ENCODE assay signal across 9 cellular contexts in the genomic region with DNA sequence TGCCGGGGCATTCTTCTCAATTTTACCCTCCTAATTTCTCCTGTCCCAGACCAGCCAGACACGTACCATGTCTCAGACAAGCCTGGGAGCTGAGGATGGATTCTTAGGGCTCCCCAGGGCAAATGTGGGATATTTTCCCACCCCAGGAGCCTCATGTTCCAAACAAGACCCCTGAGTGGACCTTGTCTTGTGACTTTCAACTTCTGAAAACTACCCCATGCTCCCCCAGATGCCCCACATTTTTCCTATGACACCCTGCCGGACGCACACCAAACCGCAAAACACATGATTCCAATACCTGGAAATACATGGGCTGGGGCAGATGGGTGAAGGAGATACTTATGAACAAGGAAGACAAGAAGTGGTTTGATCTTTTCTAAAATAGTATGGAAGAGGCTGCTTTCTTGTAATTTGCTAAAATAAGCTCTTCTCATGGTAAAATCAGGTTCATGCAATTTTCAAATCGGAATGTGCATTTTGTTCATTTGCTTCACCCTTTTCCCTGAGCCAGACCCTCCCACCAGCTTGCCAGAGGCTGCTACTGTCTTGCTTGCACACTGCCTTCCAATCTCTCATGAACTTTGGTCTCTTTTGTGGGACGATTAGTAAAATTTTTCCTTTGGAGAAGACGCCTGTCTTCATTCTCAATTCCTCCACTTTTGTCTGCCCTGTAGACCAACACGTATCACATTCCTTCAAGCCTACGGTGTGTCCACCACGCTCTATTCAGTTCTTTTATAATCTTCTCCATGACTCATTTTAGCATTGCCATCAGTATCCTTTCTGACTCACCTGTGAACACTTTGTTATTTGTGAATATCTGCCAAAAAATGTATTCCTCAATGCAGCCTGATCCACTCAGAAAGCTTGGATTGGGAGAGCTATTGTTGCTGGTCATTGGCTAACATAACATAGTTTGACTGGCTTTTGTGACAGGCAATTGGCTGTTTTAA. TPM values are rescaled to one million over a fixed set of nuclear protein-coding genes. Genes with fewer than 3 reads are reported as not detected.
DNase-seq lines count a peak whose midpoint lies in the region; ATAC-seq and TF ChIP-seq lines count a peak whose summit lies in the region.
"Had no signal": no experiment of that assay in that cellular context is flagged by ENCODE, and none has a peak within 500 bp of the region (broad histone marks: within the 10 kb centered on the region; RNA-seq: fewer than 3 reads in every experiment).

No MANE protein-coding gene starts in this region.

- DNase-seq in HCT116 (ENCODE audit: low read depth, low spot score), result peak; percentile 26
- no peak for DNase-seq in activated T-cell treated with anti-CD3 and anti-CD28 coated beads, Interleukin-2, amount 50 U/mL, for 4 hours
- no peak for DNase-seq in left ventricle myocardium inferior
- no peak for DNase-seq in SKM-1 treated with dmso at 0.1 percent for 144 hours (lab: John Stamatoyannopoulos, UW; ENCODE audit: unreplicated experiment)
- no peak for DNase-seq in activated effector memory CD4-positive, alpha-beta T cell treated with Interleukin-2 at 50 U/mL for 16 hours
- DNase-seq in GM19238 (ENCODE audit: insufficient read length, low spot score), result no peak
- no peak for DNase-seq in amniotic stem cell (lab: John Stamatoyannopoulos, UW)
- DNase-seq: NCI-H2029 treated with DMSO at 0.1 percent for 48 hours had no signal

- H3K4me3 ChIP-seq in HCT116 (replicated peaks in 1 of 2; ENCODE audit: low read depth in 1 of 2, low read length in 2 of 2) (no peak overlapping the region), left ventricle myocardium inferior (peak overlapping the region; percentile 70)

- CTCF ChIA-PET in HCT116 (lab: Charles Lee), result interaction anchor here (1.0 to 1.4 kb wide), 4 partner anchors 15 to 271 kb away, joined by 3 to 5 read pairs (median 3); no protein-coding TSS in a partner anchor

- H3K27me3 ChIP-seq in HCT116 (ENCODE audit: insufficient read depth, low read length) (peaks cover 68% of the 10 kb centered on the region), left ventricle myocardium inferior (ENCODE audit: low read depth) (no peaks in the 10 kb centered on the region)

- H3K36me3 ChIP-seq in HCT116 (ENCODE audit: control insufficient read depth in 1 of 2, insufficient read depth in 2 of 2, low read length in 2 of 2) (no peaks in the 10 kb centered on the region), left ventricle myocardium inferior (peaks cover 28% of the 10 kb centered on the region)

- H3K27me3 Mint-ChIP-seq in activated T-cell treated with anti-CD3 and anti-CD28 coated beads, Interleukin-2, amount 50 U/mL, for 4 hours (ENCODE audit: low read depth), result no peaks in the 10 kb centered on the region
- H3K27me3 Mint-ChIP-seq in stimulated activated naive CD8-positive, alpha-beta T cell treated with anti-CD3 and anti-CD28 coated beads, Interleukin-15, Interleukin-2, amounts not matched to agents 100 ng/mL and 50 ng/mL, for 24 hours, result no peaks in the 10 kb centered on the region

- H3K9me3 Mint-ChIP-seq in activated T-cell treated with anti-CD3 and anti-CD28 coated beads, Interleukin-2, amount 50 U/mL, for 4 hours, result peaks cover 3% of the 10 kb centered on the region
- H3K9me3 Mint-ChIP-seq in stimulated activated naive CD8-positive, alpha-beta T cell treated with anti-CD3 and anti-CD28 coated beads, Interleukin-15, Interleukin-2, amounts not matched to agents 100 ng/mL and 50 ng/mL, for 24 hours, result no peaks in the 10 kb centered on the region

- no peaks in the 10 kb centered on the region for H3K79me2 ChIP-seq in HCT116 (ENCODE audit: insufficient read depth, low read length)

- peaks cover 39% of the 10 kb centered on the region for H3K36me3 Mint-ChIP-seq in activated T-cell treated with anti-CD3 and anti-CD28 coated beads, Interleukin-2, amount 50 U/mL, for 4 hours (ENCODE audit: insufficient read depth)
- H3K36me3 Mint-ChIP-seq in stimulated activated naive CD8-positive, alpha-beta T cell treated with anti-CD3 and anti-CD28 coated beads, Interleukin-15, Interleukin-2, amounts not matched to agents 100 ng/mL and 50 ng/mL, for 24 hours (ENCODE audit: low read depth), result peaks cover 55% of the 10 kb centered on the region

- no peak for TF ChIP-seq POLR2A in HCT116 (IDR thresholded peaks at IDR 0.05; ENCODE audit: borderline replicate concordance, extremely low read depth, insufficient read depth, insufficient read length)

- no peak overlapping the region for H2AFZ ChIP-seq in HCT116 (ENCODE audit: low read depth, low read length, poor library complexity, severe bottlenecking)

- H3K9me3 ChIP-seq in HCT116 (ENCODE audit: control insufficient read depth in 1 of 2, insufficient read depth in 1 of 2, low read depth in 1 of 2, low read length in 2 of 2) (no peaks in the 10 kb centered on the region), left ventricle myocardium inferior (replicated peaks) (no peaks in the 10 kb centered on the region)

- TF ChIP-seq RAD21 in HCT116 (IDR thresholded peaks at IDR 0.05; ENCODE audit: low read depth), result no peak

- ATAC-seq in HCT116, result peak; percentile 77
- ATAC-seq in activated T-cell treated with anti-CD3 and anti-CD28 coated beads, Interleukin-2, amount 50 U/mL, for 4 hours, result peak; percentile 39 to 44

- H4K20me1 ChIP-seq in HCT116 (ENCODE audit: insufficient read depth), result no peaks in the 10 kb centered on the region

- POLR2A ChIA-PET in HCT116 (lab: Charles Lee), result no interaction called here

- no peaks in the 10 kb centered on the region for H3K9me2 ChIP-seq in HCT116 (ENCODE audit: insufficient read depth)

- no peak overlapping the region for H3K9ac ChIP-seq in HCT116 (ENCODE audit: low read length)

- peak overlapping the region; percentile 96 for H3K27ac Mint-ChIP-seq in stimulated activated naive CD8-positive, alpha-beta T cell treated with anti-CD3 and anti-CD28 coated beads, Interleukin-15, Interleukin-2, amounts not matched to agents 100 ng/mL and 50 ng/mL, for 24 hours

- RAD21 ChIA-PET in HCT116 (lab: Charles Lee; ENCODE audit: low non-redundant PET in 1 of 2, low total read pairs in 2 of 2, uncharacterized antibody in 2 of 2, unreplicated experiment in 2 of 2), result no interaction called here

- intact Hi-C loops in HCT116 (cut with micrococcal nuclease), result no loop called here
- intact Hi-C loops in left ventricle myocardium inferior (cut with micrococcal nuclease), result no loop called here

- H3K4me1 Mint-ChIP-seq in activated T-cell treated with anti-CD3 and anti-CD28 coated beads, Interleukin-2, amount 50 U/mL, for 4 hours (ENCODE audit: low read depth), result peaks cover 85% of the 10 kb centered on the region
- H3K4me1 Mint-ChIP-seq in stimulated activated naive CD8-positive, alpha-beta T cell treated with anti-CD3 and anti-CD28 coated beads, Interleukin-15, Interleukin-2, amounts not matched to agents 100 ng/mL and 50 ng/mL, for 24 hours (ENCODE audit: low read depth), result peaks cover 90% of the 10 kb centered on the region

- peak overlapping the region; percentile 90 for H3K4me3 Mint-ChIP-seq in activated T-cell treated with anti-CD3 and anti-CD28 coated beads, Interleukin-2, amount 50 U/mL, for 4 hours
- peak overlapping the region; percentile 88 for H3K4me3 Mint-ChIP-seq in stimulated activated naive CD8-positive, alpha-beta T cell treated with anti-CD3 and anti-CD28 coated beads, Interleukin-15, Interleukin-2, amounts not matched to agents 100 ng/mL and 50 ng/mL, for 24 hours

- H3K4me2 ChIP-seq in HCT116 (ENCODE audit: low read length), result peak overlapping the region; percentile 37

- H3K4me1 ChIP-seq in HCT116 (ENCODE audit: control insufficient read depth in 1 of 2, insufficient read depth in 2 of 2, low read length in 2 of 2), result peaks cover 0 to 10% of the 10 kb centered on the region in 2 experiments; a peak in 3 of 4 replicates
- peaks cover 52% of the 10 kb centered on the region for H3K4me1 ChIP-seq in left ventricle myocardium inferior

- TF ChIP-seq CTCF in HCT116 (IDR thresholded peaks at IDR 0.05 in 2 of 3, conservative IDR thresholded peaks at IDR 0.05 in 1 of 3; ENCODE audit: borderline replicate concordance in 1 of 3, insufficient read depth in 1 of 3, low read depth in 2 of 3, low read length in 2 of 3) (no peak), left ventricle myocardium inferior (IDR thresholded peaks at IDR 0.05; ENCODE audit: borderline replicate concordance) (no peak)

- H3K27ac ChIP-seq in HCT116 (ENCODE audit: low read depth, low read length) (no peak overlapping the region), left ventricle myocardium inferior (replicated peaks) (peak overlapping the region; percentile 85)

- BruUV-seq in HCT116 (replicated peaks; lab: Mats Ljungman, UMichigan), result no TSS peak

TF ChIP-seq in HCT116, 20 proteins besides CTCF, POLR2A, EP300 and RAD21:
- TF ChIP-seq JUND (IDR thresholded peaks at IDR 0.05) (peak; percentile 35; the same call in 1 of the 2 replicates), FOSL1 (IDR thresholded peaks at IDR 0.05; ENCODE audit: low read depth) (peak; percentile 72), EZH2phosphoT487 (IDR thresholded peaks at IDR 0.05; ENCODE audit: borderline replicate concordance) (no peak), CEBPB (IDR thresholded peaks at IDR 0.05; ENCODE audit: low read depth) (0 out of 2 replicates have a peak, but pooled peaks have one; percentile 23)

RNA-seq across cellular contexts. Expression of gene GIMAP5, which starts 1.1 kb away (rescaled TPM):
- total RNA-seq in HCT116 (2021; ENCODE audit: unreplicated experiment), result 0.57 TPM
- not detected in 2 replicates for polyA plus RNA-seq in HCT116 (2012)
- total RNA-seq in activated T-cell treated with anti-CD3 and anti-CD28 coated beads, Interleukin-2, amount 50 U/mL, for 4 hours, result 10 to 100 TPM; 44.1 to 52.2 (median 50.2) TPM
- total RNA-seq in left ventricle myocardium inferior, result 10.7 TPM

RNA-seq across cellular contexts. Expression of gene GIMAP1, which starts 22.0 kb away (rescaled TPM):
- total RNA-seq in HCT116 (2021; ENCODE audit: unreplicated experiment), result 0.10 TPM
- polyA plus RNA-seq in HCT116 (2012), result not detected in 2 replicates
- 1 to 10 TPM; 2.1 to 2.7 (median 2.1) TPM for total RNA-seq in activated T-cell treated with anti-CD3 and anti-CD28 coated beads, Interleukin-2, amount 50 U/mL, for 4 hours
- 5.9 TPM for total RNA-seq in left ventricle myocardium inferior

RNA-seq across cellular contexts. Expression of gene GIMAP2, which starts 52.9 kb away (rescaled TPM):
- total RNA-seq in HCT116 (2021; ENCODE audit: unreplicated experiment) (not detected), left ventricle myocardium inferior (5.0 TPM)
- not detected in 2 replicates for polyA plus RNA-seq in HCT116 (2012)
- total RNA-seq in activated T-cell treated with anti-CD3 and anti-CD28 coated beads, Interleukin-2, amount 50 U/mL, for 4 hours, result 10 to 100 TPM; 19.7 to 22.7 (median 19.8) TPM
